In genomic region chr22:41481925-41482318, GRCh38 we compare ENCODE assay signal across 15 cellular contexts. TPM values are rescaled to one million over a fixed set of nuclear protein-coding genes. Genes with fewer than 3 reads are reported as not detected.
A peak's percentile ranks its signal among the peaks of the same experiment; 100 is the strongest.
DNase-seq lines count a peak whose midpoint lies in the region; ATAC-seq, FAIRE-seq and TF ChIP-seq lines count a peak whose summit lies in the region.
"Had no signal": no experiment of that assay in that cellular context is flagged by ENCODE, and none has a peak within 500 bp of the region (broad histone marks: within the 10 kb centered on the region; RNA-seq: fewer than 3 reads in every experiment).

No MANE protein-coding gene starts in this region.

- ATAC-seq in GM21723 (IDR thresholded peaks at IDR 0.05; ENCODE audit: unreplicated experiment) = no peak
- ATAC-seq: A549 had no signal

- peaks cover 28% of the 10 kb centered on the region for H3K79me1 ChIP-seq in H1 (ENCODE audit: low read depth, low read length)

- no peak for TF ChIP-seq POLR2A in breast epithelium (IDR thresholded peaks at IDR 0.05)
- 0 out of 3 replicates have a peak, but pooled peaks of 1 of the 2 experiments have one; percentile 26 for TF ChIP-seq POLR2A in H1 (IDR thresholded peaks at IDR 0.05; ENCODE audit: control extremely low read depth in 1 of 2, low read depth in 2 of 2, low read length in 2 of 2)
- TF ChIP-seq POLR2A in tibial nerve (IDR thresholded peaks at IDR 0.05) = no peak

- H3K27ac ChIP-seq in breast epithelium = peak overlapping the region; percentile 78 to 82
- H3K27ac ChIP-seq in mammary epithelial cell (ENCODE audit: insufficient read depth, low read depth, low read length) = no peak overlapping the region
- peak overlapping the region; percentile 54; the same call in 1 of the 2 replicates for H3K27ac ChIP-seq in H1 (ENCODE audit: low read depth, low read length)
- peak overlapping the region; percentile 73 to 95 (median 84) for H3K27ac ChIP-seq in tibial nerve
- H3K27ac ChIP-seq: A549, neutrophil had no signal

- H3K27ac Mint-ChIP-seq in osteocyte (ENCODE audit: unreplicated experiment) = peak overlapping the region; percentile 87
- H3K27ac Mint-ChIP-seq: activated CD4-positive, alpha-beta memory T cell treated with anti-CD3 and anti-CD28 coated beads for 36 hours had no signal

- H3K14ac ChIP-seq in H1 (ENCODE audit: insufficient read length) = no peak overlapping the region

- H2BK15ac ChIP-seq in H1 (ENCODE audit: low read length) = no peak overlapping the region

- H4K5ac ChIP-seq in H1 (ENCODE audit: insufficient read length, low read depth, low read length) = peak overlapping the region; percentile 39

- intact Hi-C loops in breast epithelium (cut with DNase I; ENCODE audit: low total_unique reads) (no loop called here), mammary epithelial cell (cut with micrococcal nuclease) (no loop called here)

- H3K4me1 Mint-ChIP-seq in osteocyte (ENCODE audit: unreplicated experiment) = peaks cover 41% of the 10 kb centered on the region

- H3K9ac ChIP-seq in mammary epithelial cell (ENCODE audit: insufficient read depth, low read length) (no peak overlapping the region), H1 (replicated peaks in 1 of 4; ENCODE audit: extremely low read depth in 1 of 4, low read depth in 3 of 4, low read length in 3 of 4) (0 out of 7 replicates have a peak overlapping the region, but pooled peaks of 1 of the 4 experiments have one; percentile 26)

- in situ Hi-C loops in mammary epithelial cell (cut with MboI; ENCODE audit: low sequenced_read_pairs in 2 of 2) = no loop called here

- no peak overlapping the region for H4K8ac ChIP-seq in H1 (ENCODE audit: extremely low read depth, insufficient read depth, low read length)

- peak in 1 of 2 experiments; percentile 28; a peak in 1 of 3 replicates for TF ChIP-seq EP300 in H1 (IDR thresholded peaks at IDR 0.05; ENCODE audit: borderline replicate concordance in 1 of 2, low read depth in 2 of 2, low read length in 2 of 2)
- TF ChIP-seq EP300 in tibial nerve (IDR thresholded peaks at IDR 0.05) = no peak

- H3K79me2 ChIP-seq in mammary epithelial cell (ENCODE audit: insufficient read depth, low read length) (peaks cover 87% of the 10 kb centered on the region), H1 (ENCODE audit: control insufficient read depth in 1 of 2, insufficient read depth in 2 of 2, low read length in 2 of 2) (peaks cover 3 to 72% of the 10 kb centered on the region in 2 experiments; a peak in 3 of 4 replicates)

- H3K56ac ChIP-seq in H1 (replicated peaks; ENCODE audit: insufficient read length, low read depth, low read length) = no peak overlapping the region

- H4K20me1 ChIP-seq in mammary epithelial cell (ENCODE audit: insufficient read depth, low read length) (no peaks in the 10 kb centered on the region), H1 (replicated peaks in 1 of 2; ENCODE audit: control insufficient read depth in 1 of 2, insufficient read depth in 2 of 2, low read length in 2 of 2) (peaks cover 4 to 24% of the 10 kb centered on the region in 2 experiments)

- H3K4me3 ChIP-seq in breast epithelium (no peak overlapping the region), mammary epithelial cell (replicated peaks in 1 of 3; ENCODE audit: insufficient read depth in 1 of 3, low read depth in 2 of 3, low read length in 3 of 3) (no peak overlapping the region), H1 (ENCODE audit: extremely low read depth in 1 of 4, insufficient read depth in 2 of 4, low read depth in 3 of 4, low read length in 4 of 4) (peak overlapping the region in 1 of 4 experiments; percentile 15; a peak in 2 of 8 replicates), tibial nerve (no peak overlapping the region)
- H3K4me3 ChIP-seq: A549, colonic mucosa, MG63 had no signal

- H4K91ac ChIP-seq in H1 (replicated peaks; ENCODE audit: insufficient read length, low read length) = no peak overlapping the region

- no peak overlapping the region for H3K4me3 Mint-ChIP-seq in osteocyte (ENCODE audit: unreplicated experiment)
- H3K4me3 Mint-ChIP-seq: activated CD4-positive, alpha-beta memory T cell treated with anti-CD3 and anti-CD28 coated beads for 36 hours had no signal

- dilution Hi-C loops in mammary epithelial cell (cut with HindIII; ENCODE audit: low sequenced_read_pairs) = no loop called here

- H2BK20ac ChIP-seq in H1 (ENCODE audit: low read length) = no peak overlapping the region

- H2BK120ac ChIP-seq in H1 (replicated peaks; ENCODE audit: low read depth, low read length) = no peak overlapping the region

- H3K4me2 ChIP-seq in mammary epithelial cell (ENCODE audit: insufficient read depth, low read depth, low read length) = no peak overlapping the region
- peak overlapping the region; percentile 57 to 67 for H3K4me2 ChIP-seq in H1 (ENCODE audit: insufficient read depth in 1 of 2, low read depth in 2 of 2, low read length in 2 of 2)
- H3K4me2 ChIP-seq: A549 had no signal

- H3K23me2 ChIP-seq in H1 (ENCODE audit: low read depth, low read length) = no peaks in the 10 kb centered on the region

- no peak overlapping the region for H2AK5ac ChIP-seq in H1 (ENCODE audit: low read depth, low read length)

- no peak overlapping the region for H3K23ac ChIP-seq in H1 (ENCODE audit: insufficient read length)

- H3K27me3 Mint-ChIP-seq in osteocyte (ENCODE audit: unreplicated experiment) = no peaks in the 10 kb centered on the region
- H3K27me3 Mint-ChIP-seq: activated CD4-positive, alpha-beta memory T cell treated with anti-CD3 and anti-CD28 coated beads for 36 hours had no signal

- POLR2A ChIA-PET in H1 (lab: Charles Lee; ENCODE audit: partially characterized antibody) = interaction anchor here (0.6 to 30.6 kb wide), 11 partner anchors 8 to 101 kb away, joined by 3 to 887 read pairs (median 6); partner anchors contain the start of genes ACO2, PHF5A, TEF and TOB2

- H3K36me3 Mint-ChIP-seq in osteocyte (ENCODE audit: unreplicated experiment) = no peaks in the 10 kb centered on the region
- H3K36me3 Mint-ChIP-seq: activated CD4-positive, alpha-beta memory T cell treated with anti-CD3 and anti-CD28 coated beads for 36 hours had no signal

- CTCF ChIA-PET in mammary epithelial cell (lab: Charles Lee; ENCODE audit: low non-redundant PET) (no interaction called here), H1 (lab: Charles Lee; ENCODE audit: partially characterized antibody) (interaction anchor here (0.6 to 7.8 kb wide), 9 partner anchors 9 to 86 kb away, joined by 3 to 79 read pairs (median 10); partner anchors contain the start of genes ACO2 and PHF5A)

- DNase-seq in breast epithelium (ENCODE audit: low spot score in 2 of 2) (no peak), mammary epithelial cell (no peak), H1 (ENCODE audit: low read depth in 1 of 2, low spot score in 2 of 2) (peak; percentile 44 to 78), osteocyte (ENCODE audit: extremely low spot score, unreplicated experiment) (no peak), tibial nerve (ENCODE audit: low spot score in 2 of 2) (no peak), SW 1271 (lab: John Stamatoyannopoulos, UW) (no peak)
- DNase-seq in activated CD4-positive, alpha-beta T cell treated with anti-CD3 and anti-CD28 coated beads, Interleukin-2, amount 50 U/mL, for 48 hours = no peak
- DNase-seq: activated CD4-positive, alpha-beta memory T cell treated with anti-CD3 and anti-CD28 coated beads for 36 hours; activated gamma-delta T cell treated with Interleukin-2 at 50 U/mL for 16 hours; colonic mucosa; NCI-H2171 treated with DMSO at 0.1 percent for 48 hours had no signal

- FAIRE-seq in H1 (lab: Jason Lieb, UNC) = peak; percentile 87
- FAIRE-seq: A549 had no signal

- no peak overlapping the region for H3K18ac ChIP-seq in H1 (ENCODE audit: extremely low read depth, low read length)

- H2BK5ac ChIP-seq in H1 (ENCODE audit: low read depth, low read length) = no peak overlapping the region

- H2AFZ ChIP-seq in mammary epithelial cell (ENCODE audit: low read depth, low read length) = no peak overlapping the region
- no peak overlapping the region for H2AFZ ChIP-seq in H1 (ENCODE audit: low read length)

- H3K4me1 ChIP-seq in breast epithelium = peaks cover 0 to 22% of the 10 kb centered on the region in 2 donors
- peaks cover 4% of the 10 kb centered on the region for H3K4me1 ChIP-seq in mammary epithelial cell (ENCODE audit: insufficient read depth, low read length)
- H3K4me1 ChIP-seq in H1 (replicated peaks in 1 of 4; ENCODE audit: control insufficient read depth in 3 of 4, insufficient read depth in 4 of 4, low read length in 3 of 4) = peaks cover 24 to 39% (median 26%) of the 10 kb centered on the region in 4 experiments
- peaks cover 9 to 93% (median 67%) of the 10 kb centered on the region in 4 donors for H3K4me1 ChIP-seq in tibial nerve
- H3K4me1 ChIP-seq: A549 had no signal

- H3K9me3 Mint-ChIP-seq in osteocyte (ENCODE audit: unreplicated experiment) = no peaks in the 10 kb centered on the region
- H3K9me3 Mint-ChIP-seq: activated CD4-positive, alpha-beta memory T cell treated with anti-CD3 and anti-CD28 coated beads for 36 hours had no signal

- H3K36me3 ChIP-seq in breast epithelium (no peaks in the 10 kb centered on the region), mammary epithelial cell (ENCODE audit: insufficient read depth, low read length) (no peaks in the 10 kb centered on the region), H1 (ENCODE audit: control insufficient read depth in 2 of 4, insufficient read depth in 4 of 4, low read length in 3 of 4) (no peaks in the 10 kb centered on the region; a peak in 1 of 8 replicates), tibial nerve (no peaks in the 10 kb centered on the region)

- peak overlapping the region; percentile 10; the same call in 1 of the 2 replicates for H2BK12ac ChIP-seq in H1 (ENCODE audit: low read depth, low read length)

- H3K9me3 ChIP-seq in breast epithelium = no peaks in the 10 kb centered on the region
- H3K9me3 ChIP-seq in mammary epithelial cell (replicated peaks; ENCODE audit: insufficient read depth, low read length) = no peaks in the 10 kb centered on the region
- H3K9me3 ChIP-seq in H1 (ENCODE audit: insufficient read depth in 2 of 2, low read depth in 1 of 2, low read length in 1 of 2) = no peaks in the 10 kb centered on the region
- no peaks in the 10 kb centered on the region for H3K9me3 ChIP-seq in tibial nerve
- H3K9me3 ChIP-seq: A549, colonic mucosa, MG63, neutrophil had no signal

- H3K27me3 ChIP-seq in breast epithelium (no peaks in the 10 kb centered on the region), mammary epithelial cell (ENCODE audit: insufficient read depth, low read length) (no peaks in the 10 kb centered on the region), H1 (replicated peaks in 1 of 4; ENCODE audit: control insufficient read depth in 3 of 4, extremely low read depth in 1 of 4, insufficient read depth in 3 of 4, low read length in 3 of 4) (no peaks in the 10 kb centered on the region), tibial nerve (no peaks in the 10 kb centered on the region)
- H3K27me3 ChIP-seq: colonic mucosa, MG63, neutrophil had no signal

- no peak overlapping the region for H3K4ac ChIP-seq in H1 (replicated peaks; ENCODE audit: insufficient read length, low read depth, low read length)

- TF ChIP-seq RAD21 in H1 (IDR thresholded peaks at IDR 0.05 in 1 of 2, conservative IDR thresholded peaks at IDR 0.05 in 1 of 2; ENCODE audit: low read depth in 2 of 2, low read length in 2 of 2) = no peak

- BruUV-seq in mammary epithelial cell (replicated peaks; lab: Mats Ljungman, UMichigan) = no TSS peak

- WGBS in mammary epithelial cell (ENCODE audit: low coverage, missing lambda C conversion rate) = 45% methylated on average over 4 of the region's 5 CpGs
- 26% methylated on average over 5 of the region's 5 CpGs; no CpG with 5 or more reads in 1 of the 2 experiments for WGBS in H1 (ENCODE audit: extremely low coverage in 1 of 2, insufficient coverage in 1 of 2, insufficient read length in 1 of 2, insufficient replicate concordance in 2 of 2, low coverage in 1 of 2, low lambda C conversion rate in 2 of 2, missing lambda C conversion rate in 1 of 2), 2 experiments
- WGBS in tibial nerve, 2 donors = 55 to 66% methylated on average over 5 of the region's 5 CpGs

- no peak for TF ChIP-seq CTCF in breast epithelium (IDR thresholded peaks at IDR 0.05)
- TF ChIP-seq CTCF in mammary epithelial cell (conservative IDR thresholded peaks at IDR 0.05 in 1 of 2, IDR thresholded peaks at IDR 0.05 in 1 of 2; ENCODE audit: extremely low read depth in 1 of 2, insufficient read depth in 1 of 2, low read depth in 1 of 2, low read length in 2 of 2) = no peak
- no peak for TF ChIP-seq CTCF in H1 (IDR thresholded peaks at IDR 0.05; ENCODE audit: control extremely low read depth in 1 of 3, insufficient read depth in 1 of 3, low read depth in 1 of 3, low read length in 3 of 3)
- no peak for TF ChIP-seq CTCF in osteocyte (IDR thresholded peaks at IDR 0.05)
- TF ChIP-seq CTCF in tibial nerve (IDR thresholded peaks at IDR 0.05) = no peak

RNA-seq across cellular contexts. Expression of gene ACO2, which starts 13.0 kb away (rescaled TPM):
- total RNA-seq in breast epithelium = 10 to 100 TPM; 58.1 to 92.2 (median 65.2) TPM
- 10 to 100 TPM; 79.2 to 96.0 TPM for total RNA-seq in mammary epithelial cell
- 61.5 TPM for polyA plus RNA-seq in mammary epithelial cell
- 85.0 TPM for polyA minus RNA-seq in mammary epithelial cell
- total RNA-seq in H1 (2021; fragmentation: NEBNext Ultra II Directional; extraction: Animal tissue kit (Norgen Biotek cat#: 25700)) = 72.4 and 75.4 TPM in 2 replicates
- polyA plus RNA-seq in H1 (2011; rRNA removed) = 52.8 and 74.1 TPM in 2 replicates
- 36.2 TPM for polyA plus RNA-seq in H1 (2011; cell fraction: cytosol; rRNA removed)
- polyA plus RNA-seq in H1 (2011; cell fraction: nucleus; rRNA removed) = 102 TPM
- 54.7 to 79.7 TPM (median 75.7 TPM) in 4 replicates for polyA plus RNA-seq in H1 (2012, experiment 1 of 2)
- 75.0 TPM for polyA plus RNA-seq in H1 (2012, experiment 2 of 2)
- polyA plus RNA-seq in H1 (2013, experiment 1 of 2) = 62.2 TPM
- polyA plus RNA-seq in H1 (2013, experiment 2 of 2) = 53.8 TPM
- 33.8 and 43.9 TPM in 2 replicates for polyA minus RNA-seq in H1 (2011; rRNA and poly(A)+ RNA removed)
- 27.0 TPM for polyA minus RNA-seq in H1 (2011; cell fraction: cytosol; rRNA and poly(A)+ RNA removed)
- 42.1 TPM for polyA minus RNA-seq in H1 (2011; cell fraction: nucleus; rRNA and poly(A)+ RNA removed)
- total RNA-seq in osteocyte = 71.8 and 77.3 TPM in 2 replicates
- 10 to 100 TPM; 69.9 to 91.1 (median 76.4) TPM for total RNA-seq in tibial nerve

RNA-seq across cellular contexts. Expression of gene PHF5A, which starts 13.4 kb away (rescaled TPM):
- 10 to 100 TPM; 42.0 to 46.0 (median 43.8) TPM for total RNA-seq in breast epithelium
- 10 to 100 TPM; 32.2 to 54.3 TPM for total RNA-seq in mammary epithelial cell
- polyA plus RNA-seq in mammary epithelial cell = 73.3 TPM
- polyA minus RNA-seq in mammary epithelial cell = 22.1 TPM
- 109 and 135 TPM in 2 replicates for total RNA-seq in H1 (2021; fragmentation: NEBNext Ultra II Directional; extraction: Animal tissue kit (Norgen Biotek cat#: 25700))
- 96.7 and 119 TPM in 2 replicates for polyA plus RNA-seq in H1 (2011; rRNA removed)
- 134 TPM for polyA plus RNA-seq in H1 (2011; cell fraction: cytosol; rRNA removed)
- 46.8 TPM for polyA plus RNA-seq in H1 (2011; cell fraction: nucleus; rRNA removed)
- 104 to 127 TPM (median 122 TPM) in 4 replicates for polyA plus RNA-seq in H1 (2012, experiment 1 of 2)
- 152 TPM for polyA plus RNA-seq in H1 (2012, experiment 2 of 2)
- 72.0 TPM for polyA plus RNA-seq in H1 (2013, experiment 1 of 2)
- 66.9 TPM for polyA plus RNA-seq in H1 (2013, experiment 2 of 2)
- polyA minus RNA-seq in H1 (2011; rRNA and poly(A)+ RNA removed) = 48.6 and 53.7 TPM in 2 replicates
- 24.6 TPM for polyA minus RNA-seq in H1 (2011; cell fraction: cytosol; rRNA and poly(A)+ RNA removed)
- polyA minus RNA-seq in H1 (2011; cell fraction: nucleus; rRNA and poly(A)+ RNA removed) = 29.1 TPM
- 29.0 and 30.9 TPM in 2 replicates for total RNA-seq in osteocyte
- 10 to 100 TPM; 32.6 to 51.5 (median 36.4) TPM for total RNA-seq in tibial nerve

RNA-seq across cellular contexts. Expression of gene TOB2, which starts 35.3 kb away (rescaled TPM):
- total RNA-seq in breast epithelium (10 to 100 TPM; 28.8 to 61.9 (median 45.8) TPM), mammary epithelial cell (10 to 100 TPM; 28.3 to 30.3 TPM), osteocyte (44.5 and 45.9 TPM in 2 replicates), tibial nerve (10 to 100 TPM; 50.8 to 67.3 (median 56.9) TPM)
- polyA plus RNA-seq in mammary epithelial cell (15.1 TPM), H1 (2011; rRNA removed) (27.0 and 37.5 TPM in 2 replicates)
- polyA minus RNA-seq in mammary epithelial cell = 43.0 TPM
- total RNA-seq in H1 (2021; fragmentation: NEBNext Ultra II Directional; extraction: Animal tissue kit (Norgen Biotek cat#: 25700)) = 52.8 and 54.1 TPM in 2 replicates
- polyA plus RNA-seq in H1 (2011; cell fraction: cytosol; rRNA removed) = 17.4 TPM
- 22.6 TPM for polyA plus RNA-seq in H1 (2011; cell fraction: nucleus; rRNA removed)
- polyA plus RNA-seq in H1 (2012, experiment 1 of 2) = 30.2 to 35.8 TPM (median 33.5 TPM) in 4 replicates
- polyA plus RNA-seq in H1 (2012, experiment 2 of 2) = 39.6 TPM
- polyA plus RNA-seq in H1 (2013, experiment 1 of 2) = 27.4 TPM
- polyA plus RNA-seq in H1 (2013, experiment 2 of 2) = 28.2 TPM
- 20.4 and 28.3 TPM in 2 replicates for polyA minus RNA-seq in H1 (2011; rRNA and poly(A)+ RNA removed)
- 20.0 TPM for polyA minus RNA-seq in H1 (2011; cell fraction: cytosol; rRNA and poly(A)+ RNA removed)
- polyA minus RNA-seq in H1 (2011; cell fraction: nucleus; rRNA and poly(A)+ RNA removed) = 12.7 TPM

Comparison
In these comparisons a context has a peak if more than half of its experiments do, and no peak if none do; other contexts are left out.
1. DNase-seq: peak in H1 (2 of 2); none in breast epithelium (0 of 2), mammary epithelial cell (single experiment), osteocyte (single experiment), tibial nerve (0 of 2), SW 1271 (0 of 2) and activated CD4-positive, alpha-beta T cell treated with anti-CD3 and anti-CD28 coated beads, Interleukin-2, amount 50 U/mL, for 48 hours (0 of 2).